ENCODE assay signal across 8 cellular contexts in genomic region chr5:1799110-1799601, GRCh38. TPM values are rescaled to one million over a fixed set of nuclear protein-coding genes. Genes with fewer than 3 reads are reported as not detected.
DNase-seq lines count a peak whose midpoint lies in the region; ATAC-seq lines count a peak whose summit lies in the region.

No MANE protein-coding gene starts in this region.

- H3K4me1 Mint-ChIP-seq in activated T-cell treated with anti-CD3 and anti-CD28 coated beads, Interleukin-2, amount 50 U/mL, for 24 hours (ENCODE audit: low read depth) = peaks cover 70% of the 10 kb centered on the region

- DNase-seq in ELR (ENCODE audit: low read depth) (peak; percentile 52), Right ventricle myocardium superior (no peak), pons (ENCODE audit: low spot score) (peak; percentile 12), NCI-H2227 (lab: John Stamatoyannopoulos, UW; ENCODE audit: unreplicated experiment) (no peak)
- DNase-seq in activated T-cell treated with anti-CD3 and anti-CD28 coated beads, Interleukin-2, amount 50 U/mL, for 24 hours = no peak

- H3K4me3 ChIP-seq in HUES6 (ENCODE audit: low read depth, low read length) = peak overlapping the region; percentile 98

- no peaks in the 10 kb centered on the region for H3K27me3 Mint-ChIP-seq in activated T-cell treated with anti-CD3 and anti-CD28 coated beads, Interleukin-2, amount 50 U/mL, for 24 hours

- peaks cover 8% of the 10 kb centered on the region; the same call in 1 of the 2 replicates for H3K4me1 ChIP-seq in HUES6 (ENCODE audit: control insufficient read depth, insufficient read depth, low read length)

- peaks cover 42% of the 10 kb centered on the region for H3K36me3 ChIP-seq in HUES6 (ENCODE audit: control insufficient read depth, insufficient read depth, low read length)

- ATAC-seq in GM21423 (IDR thresholded peaks at IDR 0.05; ENCODE audit: unreplicated experiment) = peak; percentile 25
- peak; percentile 14 for ATAC-seq in Right ventricle myocardium superior (ENCODE audit: poor library complexity)
- ATAC-seq in HG03378 (IDR thresholded peaks at IDR 0.05; ENCODE audit: unreplicated experiment) = no peak

- H3K27me3 ChIP-seq in HUES6 (ENCODE audit: control insufficient read depth, insufficient read depth, low read length) = no peaks in the 10 kb centered on the region

- H3K4me3 Mint-ChIP-seq in activated T-cell treated with anti-CD3 and anti-CD28 coated beads, Interleukin-2, amount 50 U/mL, for 24 hours = peak overlapping the region; percentile 99

- intact Hi-C loops in Right ventricle myocardium superior (cut with DNase I) = no loop called here

- no peaks in the 10 kb centered on the region for H3K9me3 ChIP-seq in HUES6 (ENCODE audit: control insufficient read depth, insufficient read depth, low read depth, low read length)

- peak overlapping the region; percentile 46; the same call in 1 of the 2 replicates for H3K27ac ChIP-seq in HUES6 (ENCODE audit: low read depth, low read length)

- H3K36me3 Mint-ChIP-seq in activated T-cell treated with anti-CD3 and anti-CD28 coated beads, Interleukin-2, amount 50 U/mL, for 24 hours (ENCODE audit: low read depth) = peaks cover 89% of the 10 kb centered on the region

- peak overlapping the region; percentile 84 for H3K9ac ChIP-seq in HUES6 (ENCODE audit: low read length)

- H3K27ac Mint-ChIP-seq in activated T-cell treated with anti-CD3 and anti-CD28 coated beads, Interleukin-2, amount 50 U/mL, for 24 hours = peak overlapping the region; percentile 99

- H3K9me3 Mint-ChIP-seq in activated T-cell treated with anti-CD3 and anti-CD28 coated beads, Interleukin-2, amount 50 U/mL, for 24 hours = no peaks in the 10 kb centered on the region

RNA-seq across cellular contexts. Expression of gene MRPL36, which starts 0.5 kb away (rescaled TPM):
- 65.5 TPM for total RNA-seq in Right ventricle myocardium superior

RNA-seq across cellular contexts. Expression of gene NDUFS6, which starts 2.1 kb away (rescaled TPM):
- 126 TPM for total RNA-seq in Right ventricle myocardium superior

Comparison
In these comparisons a context has a peak if more than half of its experiments do, and no peak if none do; other contexts are left out.
1. DNase-seq: peak in ELR (single experiment) and pons (single experiment); none in activated T-cell treated with anti-CD3 and anti-CD28 coated beads, Interleukin-2, amount 50 U/mL, for 24 hours (single experiment), Right ventricle myocardium superior (single experiment) and NCI-H2227 (single experiment).